ENCODE assay signal across 1 cellular context in the genomic region with DNA sequence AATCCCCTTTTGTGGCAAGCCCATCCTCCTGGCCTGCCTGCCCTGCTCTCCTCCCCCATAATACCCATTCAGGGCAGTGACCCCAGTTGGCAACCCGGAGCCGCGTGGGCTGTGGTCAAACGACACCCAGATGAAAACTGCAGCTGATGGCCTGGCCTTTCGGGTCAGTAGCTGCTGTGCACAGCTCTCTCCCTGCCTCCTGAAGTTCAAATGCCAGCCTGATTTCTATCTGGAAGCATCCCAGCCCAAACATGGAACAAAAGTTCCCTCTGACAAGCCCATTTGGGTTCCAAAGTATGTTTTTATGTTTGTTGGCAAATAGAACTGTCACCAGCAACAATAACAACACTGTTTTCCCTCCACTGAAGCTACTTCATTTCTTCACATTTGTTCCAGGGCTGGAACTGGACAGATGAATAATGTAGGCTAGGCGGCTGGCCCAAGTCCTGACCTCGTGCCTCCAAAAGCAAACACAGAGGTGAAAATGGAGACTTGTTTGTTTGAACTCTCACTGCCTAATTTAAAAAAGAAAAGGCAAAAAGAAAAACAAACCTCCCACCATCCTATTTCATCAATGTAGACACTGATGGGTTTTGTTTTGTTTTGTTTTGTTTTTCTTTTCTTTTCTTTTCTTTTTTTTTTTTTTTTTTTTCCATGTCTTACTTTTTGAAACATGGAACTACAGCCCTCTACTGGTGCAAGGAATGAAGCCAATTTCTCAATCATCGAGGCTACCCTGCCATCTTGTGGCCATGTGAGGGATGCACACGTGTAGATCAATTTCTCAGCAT.
TF ChIP-seq lines count a peak whose summit lies in the region.

No MANE protein-coding gene starts in this region.

TF ChIP-seq in IMR-90, 13 proteins besides CTCF, POLR2A, EP300 and RAD21:
- TF ChIP-seq, protein P1, sequence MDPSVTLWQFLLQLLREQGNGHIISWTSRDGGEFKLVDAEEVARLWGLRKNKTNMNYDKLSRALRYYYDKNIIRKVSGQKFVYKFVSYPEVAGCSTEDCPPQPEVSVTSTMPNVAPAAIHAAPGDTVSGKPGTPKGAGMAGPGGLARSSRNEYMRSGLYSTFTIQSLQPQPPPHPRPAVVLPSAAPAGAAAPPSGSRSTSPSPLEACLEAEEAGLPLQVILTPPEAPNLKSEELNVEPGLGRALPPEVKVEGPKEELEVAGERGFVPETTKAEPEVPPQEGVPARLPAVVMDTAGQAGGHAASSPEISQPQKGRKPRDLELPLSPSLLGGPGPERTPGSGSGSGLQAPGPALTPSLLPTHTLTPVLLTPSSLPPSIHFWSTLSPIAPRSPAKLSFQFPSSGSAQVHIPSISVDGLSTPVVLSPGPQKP (IDR thresholded peaks at IDR 0.05; ENCODE audit: borderline replicate concordance, low read depth, low read length) = no peak
- TF ChIP-seq MXI1 (IDR thresholded peaks at IDR 0.05; ENCODE audit: borderline replicate concordance, low read depth, low read length) (0 out of 2 replicates have a peak, but pooled peaks have one; percentile 18), NFE2L2 (IDR thresholded peaks at IDR 0.05; ENCODE audit: low read depth, low read length) (no peak), FOS (IDR thresholded peaks at IDR 0.05; ENCODE audit: low read depth, low read length) (no peak), BHLHE40 (IDR thresholded peaks at IDR 0.05; ENCODE audit: low read depth, low read length) (no peak), CEBPB (IDR thresholded peaks at IDR 0.05; ENCODE audit: low read depth, low read length) (0 out of 2 replicates have a peak, but pooled peaks have one; percentile 11), SMC3 (IDR thresholded peaks at IDR 0.05; ENCODE audit: low read depth, low read length) (peak; percentile 99), RFX5 (IDR thresholded peaks at IDR 0.05; ENCODE audit: low read depth, low read length) (no peak), RCOR1 (IDR thresholded peaks at IDR 0.05; ENCODE audit: insufficient replicate concordance, low read length) (no peak), CHD1 (IDR thresholded peaks at IDR 0.05; ENCODE audit: low read depth, low read length) (peak; percentile 91; the same call in 1 of the 2 replicates), MAFK (IDR thresholded peaks at IDR 0.05; ENCODE audit: low read depth, low read length) (0 out of 2 replicates have a peak, but pooled peaks have one; percentile 8), MAZ (IDR thresholded peaks at IDR 0.05; ENCODE audit: borderline replicate concordance, low read depth, low read length) (no peak)
- TF ChIP-seq, protein P2, sequence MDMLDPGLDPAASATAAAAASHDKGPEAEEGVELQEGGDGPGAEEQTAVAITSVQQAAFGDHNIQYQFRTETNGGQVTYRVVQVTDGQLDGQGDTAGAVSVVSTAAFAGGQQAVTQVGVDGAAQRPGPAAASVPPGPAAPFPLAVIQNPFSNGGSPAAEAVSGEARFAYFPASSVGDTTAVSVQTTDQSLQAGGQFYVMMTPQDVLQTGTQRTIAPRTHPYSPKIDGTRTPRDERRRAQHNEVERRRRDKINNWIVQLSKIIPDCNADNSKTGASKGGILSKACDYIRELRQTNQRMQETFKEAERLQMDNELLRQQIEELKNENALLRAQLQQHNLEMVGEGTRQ (IDR thresholded peaks at IDR 0.05; ENCODE audit: low read depth, low read length) = peak; percentile 35; the same call in 1 of the 2 replicates
